ENCODE assay signal across 10 cellular contexts in genomic region chr4:101306225-101306624, GRCh38. TPM values are rescaled to one million over a fixed set of nuclear protein-coding genes. Genes with fewer than 3 reads are reported as not detected.
DNase-seq lines count a peak whose midpoint lies in the region; ATAC-seq and TF ChIP-seq lines count a peak whose summit lies in the region.
"Had no signal": no experiment of that assay in that cellular context is flagged by ENCODE, and none has a peak within 500 bp of the region (broad histone marks: within the 10 kb centered on the region; RNA-seq: fewer than 3 reads in every experiment).

No MANE protein-coding gene starts in this region.

- peak overlapping the region; percentile 14 to 83 (median 38) for H3K27ac Mint-ChIP-seq in nephron
- H3K27ac Mint-ChIP-seq: activated naive CD4-positive, alpha-beta T cell treated with anti-CD3 and anti-CD28 coated beads, Interleukin-2, amount 50 U/mL, for 72 hours had no signal

- DNase-seq in RWPE2 (ENCODE audit: low spot score) (no peak), NAMALWA (ENCODE audit: low spot score) (no peak), right atrium auricular region (ENCODE audit: low spot score) (no peak), DMS153 (lab: John Stamatoyannopoulos, UW) (no peak), HK-2 (ENCODE audit: unreplicated experiment) (no peak)
- DNase-seq: pancreas had no signal

- H3K27me3 Mint-ChIP-seq in nephron (ENCODE audit: low read depth) = no peaks in the 10 kb centered on the region

- ATAC-seq in GM18907 (IDR thresholded peaks at IDR 0.05; ENCODE audit: unreplicated experiment) = peak; percentile 70
- peak; percentile 77 for ATAC-seq in HG02642 (IDR thresholded peaks at IDR 0.05; ENCODE audit: poor library complexity, unreplicated experiment)
- peak; percentile 49; the same call in 1 of the 3 replicates for ATAC-seq in RWPE2 (ENCODE audit: low read depth)

- H3K4me3 Mint-ChIP-seq in nephron = peak overlapping the region in 2 of 3 experiments; percentile 10 to 34

- no peaks in the 10 kb centered on the region for H3K9me3 ChIP-seq in RWPE2 (ENCODE audit: severe bottlenecking)
- H3K9me3 ChIP-seq in right atrium auricular region = no peaks in the 10 kb centered on the region
- H3K9me3 ChIP-seq: pancreas had no signal

- H3K4me1 ChIP-seq in RWPE2 (ENCODE audit: insufficient read depth, poor library complexity, severe bottlenecking) = peaks cover 26% of the 10 kb centered on the region
- peaks cover 0 to 11% of the 10 kb centered on the region in 2 donors for H3K4me1 ChIP-seq in right atrium auricular region

- H3K9me3 Mint-ChIP-seq in nephron = no peaks in the 10 kb centered on the region
- H3K9me3 Mint-ChIP-seq: activated naive CD4-positive, alpha-beta T cell treated with anti-CD3 and anti-CD28 coated beads, Interleukin-2, amount 50 U/mL, for 72 hours had no signal

- H3K36me3 ChIP-seq in RWPE2 (ENCODE audit: low read depth) = no peaks in the 10 kb centered on the region
- H3K36me3 ChIP-seq in right atrium auricular region = no peaks in the 10 kb centered on the region
- H3K36me3 ChIP-seq: pancreas had no signal

- H3K27me3 ChIP-seq in RWPE2 (ENCODE audit: insufficient read depth, poor library complexity, severe bottlenecking) (no peaks in the 10 kb centered on the region), right atrium auricular region (no peaks in the 10 kb centered on the region)
- H3K27me3 ChIP-seq: pancreas had no signal

- no peak overlapping the region for H3K4me3 ChIP-seq in RWPE2 (ENCODE audit: severe bottlenecking)
- no peak overlapping the region for H3K4me3 ChIP-seq in right atrium auricular region
- H3K4me3 ChIP-seq: pancreas had no signal

- H3K4me1 Mint-ChIP-seq in nephron = peaks cover 21% of the 10 kb centered on the region

- no peaks in the 10 kb centered on the region for H3K36me3 Mint-ChIP-seq in nephron (ENCODE audit: low read depth)
- H3K36me3 Mint-ChIP-seq: activated naive CD4-positive, alpha-beta T cell treated with anti-CD3 and anti-CD28 coated beads, Interleukin-2, amount 50 U/mL, for 72 hours had no signal

- TF ChIP-seq CTCF in RWPE2 (IDR thresholded peaks at IDR 0.05; ENCODE audit: poor library complexity, severe bottlenecking) (no peak), nephron (IDR thresholded peaks at IDR 0.05; ENCODE audit: unreplicated experiment in 3 of 3) (no peak), right atrium auricular region (IDR thresholded peaks at IDR 0.05) (no peak)

- H3K27ac ChIP-seq in RWPE2 (ENCODE audit: poor library complexity, severe bottlenecking) = no peak overlapping the region
- H3K27ac ChIP-seq in right atrium auricular region = no peak overlapping the region
- H3K27ac ChIP-seq: pancreas had no signal

RNA-seq across cellular contexts. Expression of gene PPP3CA, which starts 41.1 kb away (rescaled TPM):
- total RNA-seq in right atrium auricular region = 10 to 100 TPM; 11.2 to 15.7 TPM
